ENCODE assay signal across 9 cellular contexts in the genomic region with DNA sequence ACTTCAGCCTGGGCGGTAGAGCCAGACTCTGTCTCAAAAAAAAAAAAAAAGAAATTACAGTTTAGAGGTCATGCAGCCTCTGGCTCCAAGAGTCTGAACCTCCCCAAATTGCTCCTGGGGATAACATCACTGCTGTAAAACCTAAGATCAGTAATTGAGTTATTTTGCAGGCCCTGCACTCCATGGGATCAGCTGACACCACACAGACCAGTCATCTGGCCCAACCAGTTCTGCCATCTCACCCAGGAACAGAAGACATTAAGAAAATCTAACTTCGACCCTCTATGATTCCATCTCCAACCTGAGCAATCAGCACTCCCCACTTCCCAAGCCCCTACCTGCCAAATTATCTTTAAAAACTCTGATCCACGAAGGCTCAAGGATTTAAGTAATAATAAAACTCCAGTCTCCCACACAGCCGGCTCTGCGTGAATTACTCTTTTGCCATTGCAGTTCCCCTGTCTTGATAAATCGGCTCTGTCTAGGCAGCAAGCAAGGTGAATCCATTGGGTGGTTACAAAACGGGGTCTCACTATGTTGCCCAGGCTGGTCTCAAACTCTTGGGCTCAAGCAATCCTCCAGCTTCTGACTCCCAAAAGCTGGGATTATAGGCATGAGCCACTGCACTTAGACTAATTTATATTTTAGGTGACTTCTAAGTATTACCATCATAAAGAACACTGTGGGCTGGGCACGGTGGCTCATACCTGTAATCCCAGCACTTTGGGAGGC. TPM values are rescaled to one million over a fixed set of nuclear protein-coding genes. Genes with fewer than 3 reads are reported as not detected.
"Had no signal": no experiment of that assay in that cellular context is flagged by ENCODE, and none has a peak within 500 bp of the region (broad histone marks: within the 10 kb centered on the region; RNA-seq: fewer than 3 reads in every experiment).

No MANE protein-coding gene starts in this region.

RNA-seq across cellular contexts. Expression of gene A2ML1, which starts 1.6 kb away (rescaled TPM):
- total RNA-seq: activated CD4-positive, alpha-beta T cell treated with anti-CD3 and anti-CD28 coated beads, Interleukin-2, amount 10 ng/mL, durations not matched to agents 24 days and 14 days; activated CD8-positive, alpha-beta memory T cell treated with anti-CD3 and anti-CD28 coated beads for 36 hours; activated CD8-positive, alpha-beta T cell treated with anti-CD3 and anti-CD28 coated beads for 36 hours; activated naive CD8-positive, alpha-beta T cell treated with anti-CD3 and anti-CD28 coated beads for 36 hours; activated T-cell treated with anti-CD3 and anti-CD28 coated beads, Interleukin-2, amount 50 U/mL, for 72 hours; activated T-helper 17 cell treated with anti-CD3 and anti-CD28 coated beads, Interleukin-2, amount 50 U/mL, for 72 hours; MCF 10A; OCI-LY7; Right ventricle myocardium inferior had no signal
